In genomic region chr17:80844418-80844990, GRCh38 we compare ENCODE assay signal across 22 cellular contexts.
DNase-seq lines count a peak whose midpoint lies in the region; ATAC-seq and TF ChIP-seq lines count a peak whose summit lies in the region.
"Had no signal": no experiment of that assay in that cellular context is flagged by ENCODE, and none has a peak within 500 bp of the region (broad histone marks: within the 10 kb centered on the region; RNA-seq: fewer than 3 reads in every experiment).

No MANE protein-coding gene starts in this region.

- H3K27me3 ChIP-seq in smooth muscle cell (ENCODE audit: low read depth) = no peaks in the 10 kb centered on the region
- H3K27me3 ChIP-seq: heart left ventricle had no signal

- H3K9me3 Mint-ChIP-seq in activated naive CD4-positive, alpha-beta T cell treated with anti-CD3 and anti-CD28 coated beads, Interleukin-2, amount 10 ng/mL, durations not matched to agents 7 days and 5 days = no peaks in the 10 kb centered on the region
- H3K9me3 Mint-ChIP-seq: brain, naive B cell, WTC11 had no signal

- WGBS in smooth muscle cell (ENCODE audit: low lambda C conversion rate) = 95% methylated on average over 25 of the region's 25 CpGs

- H3K4me3 ChIP-seq in smooth muscle cell = no peak overlapping the region
- H3K4me3 ChIP-seq: heart left ventricle had no signal

- no peak overlapping the region for H3K9ac ChIP-seq in smooth muscle cell (ENCODE audit: low read depth)

- peaks cover 5% of the 10 kb centered on the region for H3F3A ChIP-seq in smooth muscle cell (ENCODE audit: low read depth)

- no peak overlapping the region for H3K4me2 ChIP-seq in smooth muscle cell

- no peaks in the 10 kb centered on the region for H3K27me3 Mint-ChIP-seq in activated naive CD4-positive, alpha-beta T cell treated with anti-CD3 and anti-CD28 coated beads, Interleukin-2, amount 10 ng/mL, durations not matched to agents 7 days and 5 days
- H3K27me3 Mint-ChIP-seq: brain, naive B cell had no signal

- in situ Hi-C loops in KBM-7 (cut with MboI; ENCODE audit: low pct_unique_long_range_greater_than_20kb, low sequenced_read_pairs) = no loop called here

- peak overlapping the region; percentile 98 for H3K27ac Mint-ChIP-seq in activated naive CD4-positive, alpha-beta T cell treated with anti-CD3 and anti-CD28 coated beads, Interleukin-2, amount 10 ng/mL, durations not matched to agents 7 days and 5 days

- ATAC-seq in HG02763 (IDR thresholded peaks at IDR 0.05; ENCODE audit: unreplicated experiment) = no peak
- ATAC-seq: heart left ventricle; SK-N-SH treated with all-trans-retinoic acid at 6 μM for 48 hours; stimulated activated naive CD8-positive, alpha-beta T cell treated with anti-CD3 and anti-CD28 coated beads, Interleukin-15, Interleukin-2, amounts not matched to agents 100 U/mL and 50 U/mL, for 24 hours; WTC11 had no signal

- no peaks in the 10 kb centered on the region for H3K79me2 ChIP-seq in smooth muscle cell (ENCODE audit: low read depth)

- H3K9me3 ChIP-seq in smooth muscle cell (replicated peaks; ENCODE audit: low read depth) = no peaks in the 10 kb centered on the region
- H3K9me3 ChIP-seq: heart left ventricle had no signal

- no peaks in the 10 kb centered on the region for H3K4me1 ChIP-seq in smooth muscle cell (ENCODE audit: low read depth)

- no peak overlapping the region for H3K4me3 Mint-ChIP-seq in activated naive CD4-positive, alpha-beta T cell treated with anti-CD3 and anti-CD28 coated beads, Interleukin-2, amount 10 ng/mL, durations not matched to agents 7 days and 5 days
- H3K4me3 Mint-ChIP-seq: brain, WTC11 had no signal

- H3K4me1 Mint-ChIP-seq in activated naive CD4-positive, alpha-beta T cell treated with anti-CD3 and anti-CD28 coated beads, Interleukin-2, amount 10 ng/mL, durations not matched to agents 7 days and 5 days = peaks cover 68% of the 10 kb centered on the region

- H3K36me3 Mint-ChIP-seq in activated naive CD4-positive, alpha-beta T cell treated with anti-CD3 and anti-CD28 coated beads, Interleukin-2, amount 10 ng/mL, durations not matched to agents 7 days and 5 days = peaks cover 49% of the 10 kb centered on the region
- H3K36me3 Mint-ChIP-seq: naive B cell had no signal

- peak; percentile 5 for DNase-seq in activated naive CD4-positive, alpha-beta T cell treated with anti-CD3 and anti-CD28 coated beads, Interleukin-2, amount 10 ng/mL, durations not matched to agents 7 days and 5 days
- no peak for DNase-seq in activated naive CD4-positive, alpha-beta T cell treated with Interleukin-2 at 50 U/mL for 16 hours
- DNase-seq in GOT3 (lab: John Stamatoyannopoulos, UW) (peak; percentile 32), mesenteric fat pad (ENCODE audit: low spot score) (peak; percentile 80), KBM-7 (no peak), smooth muscle cell (lab: John Stamatoyannopoulos, UW; ENCODE audit: unreplicated experiment) (no peak)
- DNase-seq: mesendoderm; naive B cell; NCI-H1105; NCI-H2029 treated with DMSO at 0.1 percent for 48 hours; NCI-H774; stimulated activated CD4-positive, alpha-beta T cell treated with anti-CD3 and anti-CD28 coated beads, Interleukin-2, amount 100 ng/mL, for 48 hours; stimulated activated naive CD8-positive, alpha-beta T cell treated with anti-CD3 and anti-CD28 coated beads, Interleukin-15, Interleukin-2, amounts not matched to agents 100 U/mL and 50 U/mL, for 24 hours had no signal

- CTCF ChIA-PET in activated naive CD4-positive, alpha-beta T cell treated with anti-CD3 and anti-CD28 coated beads, Interleukin-2, amount 10 ng/mL, durations not matched to agents 7 days and 5 days (lab: Charles Lee) = no interaction called here

- H2AFZ ChIP-seq in smooth muscle cell (ENCODE audit: low read depth) = no peak overlapping the region

- H4K20me1 ChIP-seq in smooth muscle cell (ENCODE audit: low read depth) = no peaks in the 10 kb centered on the region

- TF ChIP-seq CTCF in VCaP (conservative IDR thresholded peaks at IDR 0.05) (no peak), smooth muscle cell (IDR thresholded peaks at IDR 0.05; ENCODE audit: borderline replicate concordance, insufficient read depth, poor library complexity, severe bottlenecking) (no peak)

- H3K27ac ChIP-seq in VCaP (peak overlapping the region; percentile 93), smooth muscle cell (ENCODE audit: low read depth) (no peak overlapping the region)
- H3K27ac ChIP-seq: C4-2B, epithelial cell of prostate, heart left ventricle, HL-60 had no signal

- H3K36me3 ChIP-seq in smooth muscle cell (ENCODE audit: low read depth) = no peaks in the 10 kb centered on the region

Comparison
In these comparisons a context has a peak if more than half of its experiments do, and no peak if none do; other contexts are left out.
1. DNase-seq: peak in activated naive CD4-positive, alpha-beta T cell treated with anti-CD3 and anti-CD28 coated beads, Interleukin-2, amount 10 ng/mL, durations not matched to agents 7 days and 5 days (single experiment), GOT3 (single experiment) and mesenteric fat pad (single experiment); none in activated naive CD4-positive, alpha-beta T cell treated with Interleukin-2 at 50 U/mL for 16 hours (single experiment), KBM-7 (single experiment) and smooth muscle cell (single experiment).